31 cellular contexts compared by ENCODE assay signal in the genomic region with DNA sequence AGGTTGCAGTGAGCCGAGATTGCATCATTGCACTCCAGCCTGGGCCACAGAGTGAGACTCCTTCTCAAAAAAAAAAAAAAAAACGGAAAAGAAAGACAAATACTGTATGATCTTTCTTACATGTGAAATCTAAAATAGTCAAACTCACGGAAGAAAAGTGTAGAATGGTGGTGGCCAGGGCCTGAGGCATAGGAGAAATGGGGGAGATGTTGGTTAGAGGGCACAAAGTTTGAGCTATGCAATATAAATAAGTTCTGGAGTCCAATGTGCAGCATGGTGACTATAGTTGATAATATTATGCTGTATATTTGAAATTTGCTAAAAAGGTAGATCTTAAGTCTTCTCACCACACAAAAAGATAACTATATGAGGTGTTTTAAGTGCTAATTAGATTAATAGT. TPM values are rescaled to one million over a fixed set of nuclear protein-coding genes. Genes with fewer than 3 reads are reported as not detected.
"Had no signal": no experiment of that assay in that cellular context is flagged by ENCODE, and none has a peak within 500 bp of the region (broad histone marks: within the 10 kb centered on the region; RNA-seq: fewer than 3 reads in every experiment).

No MANE protein-coding gene starts in this region.

- DNase-seq: naive thymus-derived CD4-positive, alpha-beta T cell; natural killer cell; occipital lobe; ovary; posterior cingulate gyrus; psoas muscle; right cardiac atrium; spleen; stimulated activated CD4-positive, alpha-beta T cell treated with anti-CD3 and anti-CD28 coated beads, Interleukin-12 subunit alpha, Interleukin-12 subunit beta, amount 100 ng/mL, for 4 hours; stimulated activated CD4-positive, alpha-beta T cell treated with anti-CD3 and anti-CD28 coated beads, Interleukin-1b, Interleukin-23, amount 100 ng/mL, for 48 hours; stimulated activated CD4-positive, alpha-beta T cell treated with anti-CD3 and anti-CD28 coated beads, Interleukin-4, amount 100 ng/mL, for 1 hour; stimulated activated CD4-positive, alpha-beta T cell treated with anti-CD3 and anti-CD28 coated beads, Interleukin-4, amount 100 ng/mL, for 4 hours; stimulated activated CD8-positive, alpha-beta memory T cell treated with anti-CD3 and anti-CD28 coated beads, Interleukin-4, amount 100 ng/mL, for 48 hours; stimulated activated naive CD4-positive, alpha-beta T cell; stimulated activated naive CD8-positive, alpha-beta T cell treated with anti-CD3 and anti-CD28 coated beads, Interleukin-15, amount 100 ng/mL, for 72 hours; stimulated activated naive CD8-positive, alpha-beta T cell treated with anti-CD3 and anti-CD28 coated beads, Interleukin-15, Interleukin-2, amounts not matched to agents 100 U/mL and 50 U/mL, for 24 hours; substantia nigra; testis; tibial artery; transverse colon; upper lobe of right lung; uterus had no signal

- H3K9ac ChIP-seq: neural progenitor cell, parathyroid adenoma had no signal

- H3K79me2 ChIP-seq: parathyroid adenoma had no signal

- H3K9me3 ChIP-seq: ovary, psoas muscle, spleen, suprapubic skin, testis, tibial artery, transverse colon, upper lobe of right lung, uterus had no signal

- H3K36me3 ChIP-seq: neural progenitor cell, ovary, spleen, suprapubic skin, tibial artery, transverse colon, upper lobe of right lung, uterus had no signal

- H3K4me3 ChIP-seq: neural progenitor cell, ovary, psoas muscle, skin epidermis, smooth muscle cell, spleen, suprapubic skin, testis, tibial artery, transverse colon, upper lobe of right lung, uterus had no signal

- H2AFZ ChIP-seq: neural progenitor cell, parathyroid adenoma had no signal

- H3K4me2 ChIP-seq: neural progenitor cell, smooth muscle cell had no signal

- H3K27me3 ChIP-seq: neural progenitor cell, ovary, testis, transverse colon, upper lobe of right lung, uterus had no signal

- ATAC-seq: naive thymus-derived CD4-positive, alpha-beta T cell; natural killer cell; psoas muscle; right cardiac atrium; sciatic nerve; stimulated activated naive CD8-positive, alpha-beta T cell treated with anti-CD3 and anti-CD28 coated beads, Interleukin-15, Interleukin-2, amounts not matched to agents 100 U/mL and 50 U/mL, for 24 hours; upper lobe of right lung had no signal

- H3K4me1 ChIP-seq: parathyroid adenoma, psoas muscle, spleen, suprapubic skin, testis, tibial artery, upper lobe of right lung, uterus had no signal

- H3K27ac ChIP-seq: neural progenitor cell, ovary, parathyroid adenoma, psoas muscle, skin epidermis, spleen, suprapubic skin, testis, tibial artery, transverse colon, uterus had no signal

RNA-seq across cellular contexts. Expression of gene FGA, which starts 1.3 kb away (rescaled TPM):
- total RNA-seq: naive thymus-derived CD4-positive, alpha-beta T cell; natural killer cell; osteoblast; sciatic nerve; transverse colon; urinary bladder had no signal
- polyA plus RNA-seq: naive thymus-derived CD4-positive, alpha-beta T cell; neural cell; ovary; psoas muscle had no signal

RNA-seq across cellular contexts. Expression of gene FGG, which starts 20.6 kb away (rescaled TPM):
- total RNA-seq: naive thymus-derived CD4-positive, alpha-beta T cell; natural killer cell; osteoblast; sciatic nerve; smooth muscle cell; transverse colon; urinary bladder had no signal
- polyA plus RNA-seq: naive thymus-derived CD4-positive, alpha-beta T cell; neural cell had no signal

RNA-seq across cellular contexts. Expression of gene FGB, which starts 29.1 kb away (rescaled TPM):
- total RNA-seq: naive thymus-derived CD4-positive, alpha-beta T cell; natural killer cell; osteoblast; sciatic nerve; smooth muscle cell; transverse colon; urinary bladder had no signal
- polyA plus RNA-seq: naive thymus-derived CD4-positive, alpha-beta T cell; neural cell; ovary; psoas muscle had no signal
